ENCODE assay signal across 8 cellular contexts in genomic region chr19:27909861-27910260, GRCh38.
"Had no signal": no experiment of that assay in that cellular context is flagged by ENCODE, and none has a peak within 500 bp of the region (broad histone marks: within the 10 kb centered on the region; RNA-seq: fewer than 3 reads in every experiment).

No MANE protein-coding gene starts in this region.

- H3K4me3 Mint-ChIP-seq: HFFc6 had no signal

- H3K9me3 ChIP-seq: HAP-1 had no signal

- H3K27ac ChIP-seq: GM23248 had no signal

- ATAC-seq: HCT116 had no signal

- DNase-seq: GM23248, GOT3, H7, HFFc6, IMR-90 had no signal

- H3K4me3 ChIP-seq: GM23248, HAP-1, K562 had no signal

- H3K4me1 ChIP-seq: HAP-1 had no signal

- H3K36me3 ChIP-seq: HAP-1 had no signal

- H3K27ac Mint-ChIP-seq: HFFc6 had no signal
